Comparison of ENCODE assay signal across 8 cellular contexts in genomic region chr3:42123012-42123581, GRCh38. TPM values are rescaled to one million over a fixed set of nuclear protein-coding genes. Genes with fewer than 3 reads are reported as not detected.
A peak's percentile ranks its signal among the peaks of the same experiment; 100 is the strongest.
DNase-seq lines count a peak whose midpoint lies in the region; ATAC-seq and TF ChIP-seq lines count a peak whose summit lies in the region.
"Had no signal": no experiment of that assay in that cellular context is flagged by ENCODE, and none has a peak within 500 bp of the region (broad histone marks: within the 10 kb centered on the region; RNA-seq: fewer than 3 reads in every experiment).

No MANE protein-coding gene starts in this region.

- TF ChIP-seq CTCF in dorsolateral prefrontal cortex (IDR thresholded peaks at IDR 0.05 in 54 of 56, conservative IDR thresholded peaks at IDR 0.05 in 2 of 56; ENCODE audit: low read depth in 1 of 56, partially characterized antibody in 56 of 56), result no peak

- H3K27me3 ChIP-seq in dorsolateral prefrontal cortex (no peaks in the 10 kb centered on the region), skeletal muscle satellite cell (ENCODE audit: control insufficient read depth, insufficient read depth, low read length) (no peaks in the 10 kb centered on the region)

- peaks cover 5% of the 10 kb centered on the region for H3K36me3 ChIP-seq in skeletal muscle satellite cell (ENCODE audit: insufficient read depth, low read length)

- peak overlapping the region in 48 of 59 donors; percentile 2 to 79 (median 55) for H3K27ac ChIP-seq in dorsolateral prefrontal cortex

- intact Hi-C loops in dorsolateral prefrontal cortex (cut with DNase I), result loop anchor here in 1 of 2 donors (10.0 kb wide), 1 partner anchor 422 kb away; no protein-coding TSS in a partner anchor

- H3K4me3 ChIP-seq in dorsolateral prefrontal cortex (no peak overlapping the region), skeletal muscle satellite cell (ENCODE audit: low read length) (no peak overlapping the region)

- no peaks in the 10 kb centered on the region for H3K9me3 ChIP-seq in skeletal muscle satellite cell (replicated peaks; ENCODE audit: low read length)

- DNase-seq in dorsolateral prefrontal cortex, result no peak
- no peak for DNase-seq in iPS-NIHi7 (ENCODE audit: extremely low spot score)
- no peak for DNase-seq in HUDEP-2 (lab: John Stamatoyannopoulos, UW; ENCODE audit: unreplicated experiment in 76 of 76)
- no peak for DNase-seq in stimulated activated CD4-positive, alpha-beta T cell treated with anti-CD3 and anti-CD28 coated beads, Interleukin-2, amount 100 ng/mL, for 48 hours
- DNase-seq: small intestine had no signal

- ATAC-seq in GM18909 (IDR thresholded peaks at IDR 0.05; ENCODE audit: poor library complexity, unreplicated experiment) (peak; percentile 52), HG03442 (IDR thresholded peaks at IDR 0.05; ENCODE audit: unreplicated experiment) (peak; percentile 40)

- H3K4me2 ChIP-seq in skeletal muscle satellite cell (ENCODE audit: low read length), result peak overlapping the region; percentile 9

- H3K4me1 ChIP-seq in skeletal muscle satellite cell (ENCODE audit: control insufficient read depth, insufficient read depth, low read length), result peaks cover 14% of the 10 kb centered on the region

- no peak overlapping the region for H3K9ac ChIP-seq in skeletal muscle satellite cell (ENCODE audit: low read depth, low read length)

RNA-seq across cellular contexts. Expression of gene TRAK1, which starts 31.9 kb away (rescaled TPM):
- total RNA-seq in dorsolateral prefrontal cortex, result 100 to 1,000 TPM in 2 of 120 experiments, 10 to 100 TPM in 118; 52.9 to 121 (median 72.5) TPM
- total RNA-seq in skeletal muscle satellite cell (2012; rRNA removed), result 21.0 and 32.5 TPM in 2 replicates
